In the genomic region with DNA sequence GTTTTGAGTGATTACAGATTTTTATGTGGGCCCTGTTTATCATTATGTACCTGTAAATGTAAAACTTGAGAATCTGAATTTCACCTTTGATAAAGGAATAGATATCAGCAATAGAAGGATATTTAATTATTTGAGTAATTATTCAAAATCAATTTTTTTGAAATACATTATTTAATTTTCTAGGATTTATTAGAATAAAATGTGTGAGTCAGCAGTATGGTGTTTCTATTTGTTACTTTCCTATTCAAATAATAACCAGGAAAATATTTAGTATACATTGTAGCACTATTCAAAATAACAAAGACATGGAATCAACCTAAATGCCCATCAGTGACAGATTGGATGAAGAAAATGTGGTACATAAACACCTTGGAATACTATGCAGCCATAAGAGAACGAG, we compare ENCODE assay signal across 24 cellular contexts.
"Had no signal": no experiment of that assay in that cellular context is flagged by ENCODE, and none has a peak within 500 bp of the region (broad histone marks: within the 10 kb centered on the region; RNA-seq: fewer than 3 reads in every experiment).

No MANE protein-coding gene starts in this region.

- H3K4me1 Mint-ChIP-seq: neural progenitor cell; stimulated activated effector memory CD8-positive, alpha-beta T cell treated with anti-CD3 and anti-CD28 coated beads, Interleukin-12 subunit alpha, Interleukin-12 subunit beta, amount 100 ng/mL, for 72 hours had no signal

- H3K27ac Mint-ChIP-seq: natural killer cell treated with Interleukin-12 subunit alpha and Interleukin-12 subunit beta and Interleukin-15 and Interleukin-18, amount 100 ng/mL, for 72 hours; neural progenitor cell; progenitor cell of endocrine pancreas; stimulated activated effector memory CD8-positive, alpha-beta T cell treated with anti-CD3 and anti-CD28 coated beads, Interleukin-12 subunit alpha, Interleukin-12 subunit beta, amount 100 ng/mL, for 72 hours; stimulated activated naive B cell treated with anti-CD40 and anti-IgM and Interleukin-4, amounts not matched to agents 10 μg/mL and 1 μg/mL and 100 μg/mL, for 72 hours; stimulated activated naive CD8-positive, alpha-beta T cell treated with anti-CD3 and anti-CD28 coated beads, Interleukin-15, Interleukin-2, amounts not matched to agents 100 ng/mL and 50 ng/mL, for 24 hours had no signal

- H3K4me3 Mint-ChIP-seq: natural killer cell treated with Interleukin-12 subunit alpha and Interleukin-12 subunit beta and Interleukin-15 and Interleukin-18, amount 100 ng/mL, for 72 hours; neural progenitor cell; stimulated activated effector memory CD8-positive, alpha-beta T cell treated with anti-CD3 and anti-CD28 coated beads, Interleukin-12 subunit alpha, Interleukin-12 subunit beta, amount 100 ng/mL, for 72 hours; stimulated activated naive B cell treated with anti-CD40 and anti-IgM and Interleukin-4, amounts not matched to agents 10 μg/mL and 1 μg/mL and 100 μg/mL, for 72 hours; stimulated activated naive CD8-positive, alpha-beta T cell treated with anti-CD3 and anti-CD28 coated beads, Interleukin-15, Interleukin-2, amounts not matched to agents 100 ng/mL and 50 ng/mL, for 24 hours had no signal

- H3K9me3 Mint-ChIP-seq: natural killer cell treated with Interleukin-12 subunit alpha and Interleukin-12 subunit beta and Interleukin-15 and Interleukin-18, amount 100 ng/mL, for 72 hours; neural progenitor cell; stimulated activated effector memory CD8-positive, alpha-beta T cell treated with anti-CD3 and anti-CD28 coated beads, Interleukin-12 subunit alpha, Interleukin-12 subunit beta, amount 100 ng/mL, for 72 hours; stimulated activated naive B cell treated with anti-CD40 and anti-IgM and Interleukin-4, amounts not matched to agents 10 μg/mL and 1 μg/mL and 100 μg/mL, for 72 hours; stimulated activated naive CD8-positive, alpha-beta T cell treated with anti-CD3 and anti-CD28 coated beads, Interleukin-15, Interleukin-2, amounts not matched to agents 100 ng/mL and 50 ng/mL, for 24 hours had no signal

- DNase-seq: occipital lobe; ovary; posterior cingulate gyrus; psoas muscle; right cardiac atrium; right lobe of liver; sigmoid colon; small intestine; stimulated activated CD4-positive, alpha-beta T cell treated with anti-CD3 and anti-CD28 coated beads, Interleukin-15, amount 100 ng/mL, for 24 hours; stimulated activated CD4-positive, alpha-beta T cell treated with anti-CD3 and anti-CD28 coated beads, Interleukin-2, amount 100 ng/mL, for 24 hours; stimulated activated CD4-positive, alpha-beta T cell treated with anti-CD3 and anti-CD28 coated beads, Interleukin-2, amount 100 ng/mL, for 48 hours; stimulated activated CD4-positive, alpha-beta T cell treated with anti-CD3 and anti-CD28 coated beads, Interleukin-4, amount 100 ng/mL, for 24 hours; stimulated activated naive B cell treated with anti-CD40 and anti-IgM and Interleukin-4, amounts not matched to agents 10 μg/mL and 1 μg/mL and 100 μg/mL, for 72 hours; stimulated activated naive CD4-positive, alpha-beta T cell treated with Interleukin-2 at 50 U/mL for 16 hours; stomach; thyroid gland; trophoblast cell; upper lobe of left lung had no signal

- H3K27me3 Mint-ChIP-seq: natural killer cell treated with Interleukin-12 subunit alpha and Interleukin-12 subunit beta and Interleukin-15 and Interleukin-18, amount 100 ng/mL, for 72 hours; progenitor cell of endocrine pancreas; stimulated activated naive B cell treated with anti-CD40 and anti-IgM and Interleukin-4, amounts not matched to agents 10 μg/mL and 1 μg/mL and 100 μg/mL, for 72 hours; stimulated activated naive CD8-positive, alpha-beta T cell treated with anti-CD3 and anti-CD28 coated beads, Interleukin-15, Interleukin-2, amounts not matched to agents 100 ng/mL and 50 ng/mL, for 24 hours had no signal

- FAIRE-seq: small intestine, urothelium cell line had no signal
